ENCODE assay signal across 16 cellular contexts in the genomic region with DNA sequence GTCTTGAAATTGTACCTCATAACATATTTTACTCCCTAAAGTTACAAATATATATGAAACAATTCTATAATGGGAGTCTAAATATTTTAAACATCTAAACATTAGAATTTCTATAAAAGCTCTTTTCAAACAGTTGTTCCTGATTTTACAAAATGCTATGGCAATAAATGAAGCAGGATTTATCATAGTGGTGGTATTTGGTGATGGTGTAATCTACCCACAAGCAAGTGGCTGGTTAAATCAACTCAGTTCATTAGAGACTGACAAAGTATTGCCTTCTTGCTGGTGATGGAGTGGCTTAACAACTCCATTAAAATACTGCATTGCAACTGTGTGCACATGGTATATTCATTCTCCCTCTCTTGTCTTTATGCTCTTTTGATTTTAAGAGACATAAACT.
DNase-seq lines count a peak whose midpoint lies in the region; ATAC-seq lines count a peak whose summit lies in the region.
"Had no signal": no experiment of that assay in that cellular context is flagged by ENCODE, and none has a peak within 500 bp of the region (broad histone marks: within the 10 kb centered on the region; RNA-seq: fewer than 3 reads in every experiment).

No MANE protein-coding gene starts in this region.

- no peak for ATAC-seq in GM21737 (IDR thresholded peaks at IDR 0.05; ENCODE audit: unreplicated experiment)
- ATAC-seq: A549 had no signal

- DNase-seq in EH (ENCODE audit: low read depth) (peak; percentile 54), LHCN-M2 (ENCODE audit: low read depth) (peak; percentile 27), fibroblast of peridontal ligament (ENCODE audit: extremely low read depth) (peak; percentile 59), NCI-H187 treated with DMSO at 0.1 percent for 48 hours (lab: John Stamatoyannopoulos, UW) (no peak), NCI-H2029 (lab: John Stamatoyannopoulos, UW) (no peak), NCI-H1048 (lab: John Stamatoyannopoulos, UW) (no peak)
- DNase-seq: BE2C; C1 segment of cervical spinal cord; CD4-positive, CD25-positive, alpha-beta regulatory T cell; CD8-positive, alpha-beta memory T cell; COR-L47; DMS 273 treated with DMSO at 0.1 percent for 48 hours; DMS53; DND-41 had no signal

Comparison
In these comparisons a context has a peak if more than half of its experiments do, and no peak if none do; other contexts are left out.
1. DNase-seq: peak in EH (single experiment), LHCN-M2 (single experiment) and fibroblast of peridontal ligament (single experiment); none in NCI-H187 treated with DMSO at 0.1 percent for 48 hours (single experiment), NCI-H2029 (single experiment) and NCI-H1048 (single experiment).